8 cellular contexts compared by ENCODE assay signal in the genomic region with DNA sequence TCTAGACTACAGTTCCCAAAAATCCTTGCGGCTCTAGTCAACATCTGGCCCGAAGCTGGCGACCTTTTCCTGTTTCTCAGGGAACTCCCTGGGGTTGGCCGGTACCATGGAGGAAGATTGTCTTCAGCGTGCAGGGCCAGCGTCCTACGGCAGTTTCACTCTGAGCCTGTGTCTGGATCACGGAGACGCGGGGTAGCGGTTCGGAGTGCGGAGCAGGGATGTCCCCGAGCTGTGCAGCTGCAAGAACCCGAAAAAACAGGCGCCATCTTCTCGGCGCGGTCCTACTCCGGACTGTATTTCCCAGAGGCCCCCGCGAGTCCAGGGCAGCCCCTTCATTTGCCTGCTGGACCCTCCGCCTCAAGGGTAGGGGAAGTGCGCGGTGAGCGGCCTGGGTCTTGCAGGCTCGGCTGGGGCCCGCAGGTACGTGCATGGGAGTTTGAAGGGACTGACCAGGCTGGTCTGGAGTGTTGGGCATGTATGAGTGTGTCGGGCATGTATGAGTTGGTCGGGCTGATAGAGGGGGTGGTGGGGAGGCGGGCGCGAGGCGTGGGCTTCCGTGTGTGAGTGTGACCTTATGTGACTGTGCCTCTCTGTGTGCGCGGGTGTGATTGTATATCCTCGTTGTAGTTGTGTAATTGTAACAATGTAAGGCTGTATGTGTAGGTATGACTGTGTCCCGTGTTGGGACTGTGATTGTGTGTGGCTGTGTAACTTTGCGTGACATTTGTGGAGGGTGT. TPM values are rescaled to one million over a fixed set of nuclear protein-coding genes. Genes with fewer than 3 reads are reported as not detected.
DNase-seq lines count a peak whose midpoint lies in the region; ATAC-seq, FAIRE-seq and TF ChIP-seq lines count a peak whose summit lies in the region.

A gene (plus strand): TSS at position 360 of the 737 bp plus-strand sequence. CDS start 12,240 bp downstream, outside the sequence.

- H3K4me1 Mint-ChIP-seq in immature natural killer cell = peaks cover 31 to 43% of the 10 kb centered on the region in 2 donors

- 3% methylated on average over 40 of the region's 41 CpGs for WGBS in A549 (ENCODE audit: missing lambda C conversion rate)
- 4% methylated on average over 16 of the region's 41 CpGs for WGBS in mammary epithelial cell (ENCODE audit: low coverage, missing lambda C conversion rate)

- peak; percentile 94 for FAIRE-seq in A549 (lab: Jason Lieb, UNC)

- H3K4me3 Mint-ChIP-seq in immature natural killer cell = peak within 1 kb of the TSS; percentile 93 to 98 (median 96)

- peak within 1 kb of the TSS; percentile 91 to 99 (median 94) for H3K27ac Mint-ChIP-seq in immature natural killer cell

- peaks cover 0 to 6% (median 2%) of the 10 kb centered on the region in 3 donors for H3K27me3 Mint-ChIP-seq in immature natural killer cell (ENCODE audit: low read depth in 3 of 3)

- no peak for TF ChIP-seq EP300 in A549 (IDR thresholded peaks at IDR 0.05)

- no peaks in the 10 kb centered on the region for H4K20me1 ChIP-seq in mammary epithelial cell (ENCODE audit: insufficient read depth, low read length)

- H3K9me3 ChIP-seq in A549 (peaks cover 86% of the 10 kb centered on the region), WERI-Rb-1 (ENCODE audit: severe bottlenecking) (no peaks in the 10 kb centered on the region), mammary epithelial cell (replicated peaks; ENCODE audit: insufficient read depth, low read length) (no peaks in the 10 kb centered on the region)

- H2AFZ ChIP-seq in mammary epithelial cell (ENCODE audit: low read depth, low read length) = peak within 1 kb of the TSS; percentile 92

- H3K9ac ChIP-seq in mammary epithelial cell (ENCODE audit: insufficient read depth, low read length) = peak within 1 kb of the TSS; percentile 95

- CTCF ChIA-PET in A549 (lab: Yijun Ruan, JAX) = no interaction called here
- CTCF ChIA-PET in mammary epithelial cell (lab: Charles Lee; ENCODE audit: low non-redundant PET) = no interaction called here

- H3K9me3 Mint-ChIP-seq in immature natural killer cell = peaks cover 0 to 2% (median 0%) of the 10 kb centered on the region in 6 donors

- intact Hi-C loops in mammary epithelial cell (cut with micrococcal nuclease) = loop anchor here (2.0 to 10.0 kb wide), 5 partner anchors 45 to 693 kb away; a partner anchor contains a TSS

- DNase-seq in A549 (ENCODE audit: low read depth in 1 of 2, low spot score in 1 of 2) (peak; percentile 97 to 98), NCI-H2171 (lab: John Stamatoyannopoulos, UW) (peak; percentile 83), WERI-Rb-1 (peak; percentile 94), mammary epithelial cell (peak; percentile 90), immature natural killer cell (peak; percentile 83 to 84 (median 83)), smooth muscle cell of the brain vasculature (ENCODE audit: low read depth, low spot score) (peak; percentile 70)

- H3K36me3 ChIP-seq in WERI-Rb-1 (peaks cover 12% of the 10 kb centered on the region), mammary epithelial cell (ENCODE audit: insufficient read depth, low read length) (peaks cover 2% of the 10 kb centered on the region)

- dilution Hi-C loops in mammary epithelial cell (cut with HindIII; ENCODE audit: low sequenced_read_pairs) = no loop called here

- peak within 1 kb of the TSS; percentile 66 for H3K4me3 ChIP-seq in A549
- H3K4me3 ChIP-seq in WERI-Rb-1 (ENCODE audit: low read depth, low read length) = peak within 1 kb of the TSS; percentile 75
- H3K4me3 ChIP-seq in mammary epithelial cell (replicated peaks in 1 of 3; ENCODE audit: insufficient read depth in 1 of 3, low read depth in 2 of 3, low read length in 3 of 3) = peak within 1 kb of the TSS; percentile 66 to 84 (median 73)

- BruUV-seq in mammary epithelial cell (replicated peaks; lab: Mats Ljungman, UMichigan) = no TSS peak

- peak within 1 kb of the TSS; percentile 75 for H3K4me2 ChIP-seq in A549
- H3K4me2 ChIP-seq in mammary epithelial cell (ENCODE audit: insufficient read depth, low read depth, low read length) = peak within 1 kb of the TSS; percentile 83

- H3K4me1 ChIP-seq in A549 = no peaks in the 10 kb centered on the region
- H3K4me1 ChIP-seq in mammary epithelial cell (ENCODE audit: insufficient read depth, low read length) = peaks cover 11% of the 10 kb centered on the region

- H3K79me2 ChIP-seq in mammary epithelial cell (ENCODE audit: insufficient read depth, low read length) = peaks cover 26% of the 10 kb centered on the region

- TF ChIP-seq POLR2A in A549 (IDR thresholded peaks at IDR 0.05; ENCODE audit: low read length) = peak; percentile 80

- ATAC-seq in A549 (peak; percentile 97 to 98), GM18868 (IDR thresholded peaks at IDR 0.05; ENCODE audit: unreplicated experiment) (peak; percentile 88), HG03103 (IDR thresholded peaks at IDR 0.05; ENCODE audit: low read depth, unreplicated experiment) (peak; percentile 80)

- H3K27ac ChIP-seq in A549 (peak within 1 kb of the TSS; percentile 87 to 91), WERI-Rb-1 (peak within 1 kb of the TSS; percentile 84), mammary epithelial cell (ENCODE audit: insufficient read depth, low read depth, low read length) (peak within 1 kb of the TSS; percentile 68)

- H3K36me3 Mint-ChIP-seq in immature natural killer cell = peaks cover 12 to 21% (median 12%) of the 10 kb centered on the region in 3 donors

- TF ChIP-seq CTCF in A549 (IDR thresholded peaks at IDR 0.05) (no peak), WERI-Rb-1 (IDR thresholded peaks at IDR 0.05; ENCODE audit: low read depth, low read length) (no peak), mammary epithelial cell (conservative IDR thresholded peaks at IDR 0.05 in 1 of 2, IDR thresholded peaks at IDR 0.05 in 1 of 2; ENCODE audit: extremely low read depth in 1 of 2, insufficient read depth in 1 of 2, low read depth in 1 of 2, low read length in 2 of 2) (no peak)

- POLR2A ChIA-PET in A549 (lab: Yijun Ruan, JAX) = interaction anchor here (0.5 to 1.2 kb wide), 16 partner anchors 9 to 1103 kb away, joined by 3 to 9 read pairs (median 4); a partner anchor contains a TSS

- H3K27me3 ChIP-seq in WERI-Rb-1 (ENCODE audit: insufficient read depth, low read depth, severe bottlenecking) (no peaks in the 10 kb centered on the region), mammary epithelial cell (ENCODE audit: insufficient read depth, low read length) (no peaks in the 10 kb centered on the region)

- in situ Hi-C loops in mammary epithelial cell (cut with MboI; ENCODE audit: low sequenced_read_pairs in 2 of 2) = no loop called here

- TF ChIP-seq RAD21 in A549 (conservative IDR thresholded peaks at IDR 0.05 in 1 of 2, IDR thresholded peaks at IDR 0.05 in 1 of 2) = no peak

TF ChIP-seq in A549, 52 proteins besides CTCF, POLR2A, EP300 and RAD21:
- TF ChIP-seq GATA3 (IDR thresholded peaks at IDR 0.05; ENCODE audit: borderline replicate concordance) (peak; percentile 17; the same call in 1 of the 2 replicates), HOXB5 (CRISPR knock-in tag; IDR thresholded peaks at IDR 0.05) (peak; percentile 77; the same call in 1 of the 2 replicates), SREBF2 (IDR thresholded peaks at IDR 0.05) (no peak), RARB (CRISPR knock-in tag; IDR thresholded peaks at IDR 0.05) (no peak), HDAC2 (IDR thresholded peaks at IDR 0.05) (peak; percentile 86; the same call in 1 of the 2 replicates), NPAS2 (CRISPR knock-in tag; IDR thresholded peaks at IDR 0.05; ENCODE audit: borderline replicate concordance) (no peak), ESRRA (IDR thresholded peaks at IDR 0.05; ENCODE audit: borderline replicate concordance, low read length) (0 out of 2 replicates have a peak, but pooled peaks have one; percentile 32), EHF (CRISPR knock-in tag; IDR thresholded peaks at IDR 0.05) (peak; percentile 19; the same call in 1 of the 2 replicates), JUN (IDR thresholded peaks at IDR 0.05) (peak; percentile 83 to 98; a peak in 4 of 5 replicates), ZSCAN20 (CRISPR knock-in tag; IDR thresholded peaks at IDR 0.05) (no peak), RFX5 (IDR thresholded peaks at IDR 0.05) (peak; percentile 37; the same call in 1 of the 2 replicates), KDM5A (IDR thresholded peaks at IDR 0.05) (peak; percentile 97), HOXB13 (CRISPR knock-in tag; IDR thresholded peaks at IDR 0.05; ENCODE audit: low read depth) (0 out of 2 replicates have a peak, but pooled peaks have one; percentile 42)
- TF ChIP-seq, protein P1, sequence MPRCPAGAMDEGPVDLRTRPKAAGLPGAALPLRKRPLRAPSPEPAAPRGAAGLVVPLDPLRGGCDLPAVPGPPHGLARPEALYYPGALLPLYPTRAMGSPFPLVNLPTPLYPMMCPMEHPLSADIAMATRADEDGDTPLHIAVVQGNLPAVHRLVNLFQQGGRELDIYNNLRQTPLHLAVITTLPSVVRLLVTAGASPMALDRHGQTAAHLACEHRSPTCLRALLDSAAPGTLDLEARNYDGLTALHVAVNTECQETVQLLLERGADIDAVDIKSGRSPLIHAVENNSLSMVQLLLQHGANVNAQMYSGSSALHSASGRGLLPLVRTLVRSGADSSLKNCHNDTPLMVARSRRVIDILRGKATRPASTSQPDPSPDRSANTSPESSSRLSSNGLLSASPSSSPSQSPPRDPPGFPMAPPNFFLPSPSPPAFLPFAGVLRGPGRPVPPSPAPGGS (IDR thresholded peaks at IDR 0.05) = peak; percentile 82; the same call in 2 of the 3 replicates
- TF ChIP-seq, protein P2, sequence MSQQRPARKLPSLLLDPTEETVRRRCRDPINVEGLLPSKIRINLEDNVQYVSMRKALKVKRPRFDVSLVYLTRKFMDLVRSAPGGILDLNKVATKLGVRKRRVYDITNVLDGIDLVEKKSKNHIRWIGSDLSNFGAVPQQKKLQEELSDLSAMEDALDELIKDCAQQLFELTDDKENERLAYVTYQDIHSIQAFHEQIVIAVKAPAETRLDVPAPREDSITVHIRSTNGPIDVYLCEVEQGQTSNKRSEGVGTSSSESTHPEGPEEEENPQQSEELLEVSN (IDR thresholded peaks at IDR 0.05; ENCODE audit: borderline replicate concordance, low read depth) = 0 out of 2 replicates have a peak, but pooled peaks have one; percentile 6
- TF ChIP-seq, protein P3, sequence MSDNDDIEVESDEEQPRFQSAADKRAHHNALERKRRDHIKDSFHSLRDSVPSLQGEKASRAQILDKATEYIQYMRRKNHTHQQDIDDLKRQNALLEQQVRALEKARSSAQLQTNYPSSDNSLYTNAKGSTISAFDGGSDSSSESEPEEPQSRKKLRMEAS (IDR thresholded peaks at IDR 0.05) = peak; percentile 94
TF ChIP-seq in A549: peak in this region for 12.

RNA-seq across cellular contexts. Expression of the gene that starts here (rescaled TPM):
- polyA plus RNA-seq in A549 (2011; rRNA removed) (13.0 and 13.1 TPM in 2 replicates), A549 (2017; fragmentation: RNase III; extraction: RNeasy Plus Mini Kit Qiagen cat#74134 plus additional on column Dnase treatment) (6.6 to 6.9 TPM (median 6.6 TPM) in 3 replicates), mammary epithelial cell (2.4 TPM), immature natural killer cell (1 to 10 TPM; 5.9 to 8.7 (median 7.9) TPM)
- polyA plus RNA-seq in A549 (2012; cell fraction: cytosol; rRNA removed) = 2.5 and 3.5 TPM in 2 replicates
- 3.8 and 4.5 TPM in 2 replicates for polyA plus RNA-seq in A549 (2012; cell fraction: nucleus; rRNA removed)
- polyA minus RNA-seq in A549 (2011; rRNA and poly(A)+ RNA removed) = 10.0 TPM in 2 replicates
- total RNA-seq in mammary epithelial cell = 1 to 10 TPM; 6.2 to 9.7 TPM
- polyA minus RNA-seq in mammary epithelial cell = 1.6 TPM

Comparison
In these comparisons a context has a peak if more than half of its experiments do, and no peak if none do; other contexts are left out.
1. Peak in every context shown above with its lines: DNase-seq, ATAC-seq, H3K4me3 ChIP-seq and H3K27ac ChIP-seq.